Comparison of ENCODE assay signal across 1 cellular context in genomic region chr13:98142427-98143156, GRCh38.
TF ChIP-seq lines count a peak whose summit lies in the region.

A gene with protein sequence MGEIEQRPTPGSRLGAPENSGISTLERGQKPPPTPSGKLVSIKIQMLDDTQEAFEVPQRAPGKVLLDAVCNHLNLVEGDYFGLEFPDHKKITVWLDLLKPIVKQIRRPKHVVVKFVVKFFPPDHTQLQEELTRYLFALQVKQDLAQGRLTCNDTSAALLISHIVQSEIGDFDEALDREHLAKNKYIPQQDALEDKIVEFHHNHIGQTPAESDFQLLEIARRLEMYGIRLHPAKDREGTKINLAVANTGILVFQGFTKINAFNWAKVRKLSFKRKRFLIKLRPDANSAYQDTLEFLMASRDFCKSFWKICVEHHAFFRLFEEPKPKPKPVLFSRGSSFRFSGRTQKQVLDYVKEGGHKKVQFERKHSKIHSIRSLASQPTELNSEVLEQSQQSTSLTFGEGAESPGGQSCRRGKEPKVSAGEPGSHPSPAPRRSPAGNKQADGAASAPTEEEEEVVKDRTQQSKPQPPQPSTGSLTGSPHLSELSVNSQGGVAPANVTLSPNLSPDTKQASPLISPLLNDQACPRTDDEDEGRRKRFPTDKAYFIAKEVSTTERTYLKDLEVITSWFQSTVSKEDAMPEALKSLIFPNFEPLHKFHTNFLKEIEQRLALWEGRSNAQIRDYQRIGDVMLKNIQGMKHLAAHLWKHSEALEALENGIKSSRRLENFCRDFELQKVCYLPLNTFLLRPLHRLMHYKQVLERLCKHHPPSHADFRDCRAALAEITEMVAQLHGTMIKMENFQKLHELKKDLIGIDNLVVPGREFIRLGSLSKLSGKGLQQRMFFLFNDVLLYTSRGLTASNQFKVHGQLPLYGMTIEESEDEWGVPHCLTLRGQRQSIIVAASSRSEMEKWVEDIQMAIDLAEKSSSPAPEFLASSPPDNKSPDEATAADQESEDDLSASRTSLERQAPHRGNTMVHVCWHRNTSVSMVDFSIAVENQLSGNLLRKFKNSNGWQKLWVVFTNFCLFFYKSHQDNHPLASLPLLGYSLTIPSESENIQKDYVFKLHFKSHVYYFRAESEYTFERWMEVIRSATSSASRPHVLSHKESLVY (plus strand): TSS chr13:98143094. CDS start chr13:98213243, 70,149 bp downstream.

TF ChIP-seq in HepG2, 621 proteins besides CTCF, POLR2A, EP300 and RAD21 (continued from another document and continues in another):
- TF ChIP-seq U2AF2 (IDR thresholded peaks at IDR 0.05; ENCODE audit: low read depth, low read length) (no peak), ISX (CRISPR knock-in tag; conservative IDR thresholded peaks at IDR 0.05) (peak; percentile 84; the same call in 1 of the 2 replicates), ZNF383 (CRISPR knock-in tag; IDR thresholded peaks at IDR 0.05; ENCODE audit: borderline replicate concordance) (peak; percentile 96; the same call in 1 of the 2 replicates), PITX1 (CRISPR knock-in tag; IDR thresholded peaks at IDR 0.05) (0 out of 2 replicates have a peak, but pooled peaks have one; percentile 14), ZNF614 (CRISPR knock-in tag; IDR thresholded peaks at IDR 0.05; ENCODE audit: borderline replicate concordance) (0 out of 2 replicates have a peak, but pooled peaks have one; percentile 25), YY1 (IDR thresholded peaks at IDR 0.05; ENCODE audit: insufficient read depth, insufficient replicate concordance, low read depth, low read length) (peak; percentile 43), ARID5B (CRISPR knock-in tag; IDR thresholded peaks at IDR 0.05) (peak; percentile 51; the same call in 1 of the 2 replicates), ZNF747 (CRISPR knock-in tag; IDR thresholded peaks at IDR 0.05; ENCODE audit: borderline replicate concordance) (no peak), ZNF318 (CRISPR knock-in tag; IDR thresholded peaks at IDR 0.05) (peak; percentile 81; the same call in 1 of the 2 replicates), RFX1 (IDR thresholded peaks at IDR 0.05) (no peak), JARID2 (CRISPR knock-in tag; IDR thresholded peaks at IDR 0.05; ENCODE audit: insufficient replicate concordance) (no peak), ZNF207 (IDR thresholded peaks at IDR 0.05; ENCODE audit: borderline replicate concordance) (no peak), TP53 (CRISPR knock-in tag; conservative IDR thresholded peaks at IDR 0.05) (no peak; the same call in 1 of the 2 replicates), ZBTB7B (CRISPR knock-in tag; IDR thresholded peaks at IDR 0.05) (no peak), ZMYM2 (CRISPR knock-in tag; IDR thresholded peaks at IDR 0.05) (no peak), HNRNPLL (IDR thresholded peaks at IDR 0.05; ENCODE audit: low read depth, low read length, poor library complexity, severe bottlenecking) (no peak), TBL1XR1 (IDR thresholded peaks at IDR 0.05; ENCODE audit: borderline replicate concordance, low read length, partially characterized antibody) (no peak), ZNF280B (CRISPR knock-in tag; IDR thresholded peaks at IDR 0.05; ENCODE audit: borderline replicate concordance) (no peak), ZNF75D (CRISPR knock-in tag; IDR thresholded peaks at IDR 0.05; ENCODE audit: borderline replicate concordance) (no peak), ZNF709 (CRISPR knock-in tag; IDR thresholded peaks at IDR 0.05) (peak; percentile 64), MEF2D (CRISPR knock-in tag; IDR thresholded peaks at IDR 0.05) (no peak; the same call in 1 of the 2 replicates)
- TF ChIP-seq, protein P1, sequence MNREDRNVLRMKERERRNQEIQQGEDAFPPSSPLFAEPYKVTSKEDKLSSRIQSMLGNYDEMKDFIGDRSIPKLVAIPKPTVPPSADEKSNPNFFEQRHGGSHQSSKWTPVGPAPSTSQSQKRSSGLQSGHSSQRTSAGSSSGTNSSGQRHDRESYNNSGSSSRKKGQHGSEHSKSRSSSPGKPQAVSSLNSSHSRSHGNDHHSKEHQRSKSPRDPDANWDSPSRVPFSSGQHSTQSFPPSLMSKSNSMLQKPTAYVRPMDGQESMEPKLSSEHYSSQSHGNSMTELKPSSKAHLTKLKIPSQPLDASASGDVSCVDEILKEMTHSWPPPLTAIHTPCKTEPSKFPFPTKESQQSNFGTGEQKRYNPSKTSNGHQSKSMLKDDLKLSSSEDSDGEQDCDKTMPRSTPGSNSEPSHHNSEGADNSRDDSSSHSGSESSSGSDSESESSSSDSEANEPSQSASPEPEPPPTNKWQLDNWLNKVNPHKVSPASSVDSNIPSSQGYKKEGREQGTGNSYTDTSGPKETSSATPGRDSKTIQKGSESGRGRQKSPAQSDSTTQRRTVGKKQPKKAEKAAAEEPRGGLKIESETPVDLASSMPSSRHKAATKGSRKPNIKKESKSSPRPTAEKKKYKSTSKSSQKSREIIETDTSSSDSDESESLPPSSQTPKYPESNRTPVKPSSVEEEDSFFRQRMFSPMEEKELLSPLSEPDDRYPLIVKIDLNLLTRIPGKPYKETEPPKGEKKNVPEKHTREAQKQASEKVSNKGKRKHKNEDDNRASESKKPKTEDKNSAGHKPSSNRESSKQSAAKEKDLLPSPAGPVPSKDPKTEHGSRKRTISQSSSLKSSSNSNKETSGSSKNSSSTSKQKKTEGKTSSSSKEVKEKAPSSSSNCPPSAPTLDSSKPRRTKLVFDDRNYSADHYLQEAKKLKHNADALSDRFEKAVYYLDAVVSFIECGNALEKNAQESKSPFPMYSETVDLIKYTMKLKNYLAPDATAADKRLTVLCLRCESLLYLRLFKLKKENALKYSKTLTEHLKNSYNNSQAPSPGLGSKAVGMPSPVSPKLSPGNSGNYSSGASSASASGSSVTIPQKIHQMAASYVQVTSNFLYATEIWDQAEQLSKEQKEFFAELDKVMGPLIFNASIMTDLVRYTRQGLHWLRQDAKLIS (CRISPR knock-in tag; IDR thresholded peaks at IDR 0.05), result no peak
- TF ChIP-seq, protein P2, sequence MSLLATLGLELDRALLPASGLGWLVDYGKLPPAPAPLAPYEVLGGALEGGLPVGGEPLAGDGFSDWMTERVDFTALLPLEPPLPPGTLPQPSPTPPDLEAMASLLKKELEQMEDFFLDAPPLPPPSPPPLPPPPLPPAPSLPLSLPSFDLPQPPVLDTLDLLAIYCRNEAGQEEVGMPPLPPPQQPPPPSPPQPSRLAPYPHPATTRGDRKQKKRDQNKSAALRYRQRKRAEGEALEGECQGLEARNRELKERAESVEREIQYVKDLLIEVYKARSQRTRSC (CRISPR knock-in tag; IDR thresholded peaks at IDR 0.05; ENCODE audit: low read depth), result peak; percentile 75; the same call in 1 of the 2 replicates
- TF ChIP-seq, protein P3, sequence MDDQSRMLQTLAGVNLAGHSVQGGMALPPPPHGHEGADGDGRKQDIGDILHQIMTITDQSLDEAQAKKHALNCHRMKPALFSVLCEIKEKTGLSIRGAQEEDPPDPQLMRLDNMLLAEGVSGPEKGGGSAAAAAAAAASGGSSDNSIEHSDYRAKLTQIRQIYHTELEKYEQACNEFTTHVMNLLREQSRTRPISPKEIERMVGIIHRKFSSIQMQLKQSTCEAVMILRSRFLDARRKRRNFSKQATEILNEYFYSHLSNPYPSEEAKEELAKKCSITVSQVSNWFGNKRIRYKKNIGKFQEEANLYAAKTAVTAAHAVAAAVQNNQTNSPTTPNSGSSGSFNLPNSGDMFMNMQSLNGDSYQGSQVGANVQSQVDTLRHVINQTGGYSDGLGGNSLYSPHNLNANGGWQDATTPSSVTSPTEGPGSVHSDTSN (CRISPR knock-in tag; IDR thresholded peaks at IDR 0.05; ENCODE audit: borderline replicate concordance), result 0 out of 2 replicates have a peak, but pooled peaks have one; percentile 20
- TF ChIP-seq, protein P4, sequence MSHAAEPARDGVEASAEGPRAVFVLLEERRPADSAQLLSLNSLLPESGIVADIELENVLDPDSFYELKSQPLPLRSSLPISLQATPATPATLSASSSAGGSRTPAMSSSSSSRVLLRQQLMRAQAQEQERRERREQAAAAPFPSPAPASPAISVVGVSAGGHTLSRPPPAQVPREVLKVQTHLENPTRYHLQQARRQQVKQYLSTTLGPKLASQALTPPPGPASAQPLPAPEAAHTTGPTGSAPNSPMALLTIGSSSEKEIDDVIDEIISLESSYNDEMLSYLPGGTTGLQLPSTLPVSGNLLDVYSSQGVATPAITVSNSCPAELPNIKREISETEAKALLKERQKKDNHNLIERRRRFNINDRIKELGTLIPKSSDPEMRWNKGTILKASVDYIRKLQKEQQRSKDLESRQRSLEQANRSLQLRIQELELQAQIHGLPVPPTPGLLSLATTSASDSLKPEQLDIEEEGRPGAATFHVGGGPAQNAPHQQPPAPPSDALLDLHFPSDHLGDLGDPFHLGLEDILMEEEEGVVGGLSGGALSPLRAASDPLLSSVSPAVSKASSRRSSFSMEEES (CRISPR knock-in tag; IDR thresholded peaks at IDR 0.05), result peak; percentile 48; the same call in 1 of the 2 replicates
